22 cellular contexts compared by ENCODE assay signal in the genomic region with DNA sequence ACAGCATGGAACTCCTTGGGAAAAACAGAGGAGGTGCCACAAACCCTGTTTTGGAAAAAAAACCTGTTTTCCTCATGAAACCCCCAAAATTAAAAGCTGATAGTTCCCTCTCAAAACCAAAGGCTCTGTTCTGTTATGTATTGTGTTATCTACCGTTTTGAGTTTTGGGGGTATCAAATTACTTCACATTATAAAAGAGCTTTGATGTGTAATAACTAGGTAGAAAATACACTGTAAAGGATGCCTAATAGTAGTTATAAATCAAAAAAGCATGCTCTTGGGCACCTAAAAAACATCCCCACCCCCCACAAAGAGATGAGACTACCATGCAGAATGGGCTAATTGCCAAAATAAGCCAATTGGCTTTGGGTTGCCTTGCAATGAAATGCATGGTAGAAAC. TPM values are rescaled to one million over a fixed set of nuclear protein-coding genes. Genes with fewer than 3 reads are reported as not detected.
DNase-seq lines count a peak whose midpoint lies in the region; ATAC-seq and TF ChIP-seq lines count a peak whose summit lies in the region.
"Had no signal": no experiment of that assay in that cellular context is flagged by ENCODE, and none has a peak within 500 bp of the region (broad histone marks: within the 10 kb centered on the region; RNA-seq: fewer than 3 reads in every experiment).

No MANE protein-coding gene starts in this region.

- H3K9me2 ChIP-seq in Loucy (replicated peaks; ENCODE audit: low read depth, low read length): no peaks in the 10 kb centered on the region
- H3K9me2 ChIP-seq: SK-N-SH had no signal

- no peak overlapping the region for H3K9ac ChIP-seq in Loucy (ENCODE audit: low read depth, low read length, poor library complexity, severe bottlenecking)
- H3K9ac ChIP-seq: SK-N-SH had no signal

- H3K9me3 ChIP-seq in Loucy (ENCODE audit: insufficient read depth, low read depth, low read length): no peaks in the 10 kb centered on the region
- H3K9me3 ChIP-seq: SK-N-SH had no signal

- no peak overlapping the region for H3K4me3 Mint-ChIP-seq in mesothelial cell of epicardium
- H3K4me3 Mint-ChIP-seq: IgD-negative memory B cell; T-helper 1 cell treated with Interleukin-12 subunit alpha and Interleukin-12 subunit beta and Interleukin-4 antibody, amounts not matched to agents 30 μg/mL and 1 μg/mL, for 36 hours had no signal

- ATAC-seq in GM21360 (IDR thresholded peaks at IDR 0.05; ENCODE audit: unreplicated experiment): no peak
- ATAC-seq: HCT116, PC-3 had no signal

- no peaks in the 10 kb centered on the region for H3K36me3 Mint-ChIP-seq in mesothelial cell of epicardium
- H3K36me3 Mint-ChIP-seq: IgD-negative memory B cell had no signal

- H3K79me2 ChIP-seq in Loucy (ENCODE audit: insufficient read depth, low read length): no peaks in the 10 kb centered on the region

- no peak overlapping the region for H3K4me3 ChIP-seq in Loucy (ENCODE audit: low read length, poor library complexity, severe bottlenecking)

- DNase-seq in NCI-H2171 treated with DMSO at 0.1 percent for 48 hours (lab: John Stamatoyannopoulos, UW) (peak; percentile 13), NCI-H2171 (lab: John Stamatoyannopoulos, UW) (no peak), NCI-H69 (lab: John Stamatoyannopoulos, UW) (peak; percentile 79), mesothelial cell of epicardium (ENCODE audit: low spot score in 2 of 2, unreplicated experiment in 2 of 2) (no peak), kidney glomerular epithelial cell (lab: John Stamatoyannopoulos, UW) (no peak)
- no peak for DNase-seq in activated CD4-positive, alpha-beta T cell treated with anti-CD3 and anti-CD28 coated beads, Interleukin-2, amount 50 U/mL, for 4 hours
- DNase-seq: Calu3, DMS79 treated with DMSO at 0.1 percent for 48 hours, GF-D8, NCI-H1092 treated with DMSO at 0.1 percent for 48 hours, NCI-H1694, NCI-H2029 treated with DMSO at 0.1 percent for 48 hours, NCI-H226, NCI-H510A treated with DMSO at 0.1 percent for 48 hours, PC-3, SK-N-SH, SW 1271 had no signal

- H3F3A ChIP-seq in Loucy (ENCODE audit: low read depth): no peaks in the 10 kb centered on the region

- H3K4me1 ChIP-seq in Loucy (ENCODE audit: insufficient read depth, low read length, poor library complexity, severe bottlenecking): peaks cover 19% of the 10 kb centered on the region

- H3K9me3 Mint-ChIP-seq in mesothelial cell of epicardium: no peaks in the 10 kb centered on the region
- H3K9me3 Mint-ChIP-seq: IgD-negative memory B cell; T-helper 1 cell treated with Interleukin-12 subunit alpha and Interleukin-12 subunit beta and Interleukin-4 antibody, amounts not matched to agents 30 μg/mL and 1 μg/mL, for 36 hours had no signal

- H3K27ac Mint-ChIP-seq in mesothelial cell of epicardium: peak overlapping the region; percentile 47
- H3K27ac Mint-ChIP-seq: IgD-negative memory B cell; T-helper 1 cell treated with Interleukin-12 subunit alpha and Interleukin-12 subunit beta and Interleukin-4 antibody, amounts not matched to agents 30 μg/mL and 1 μg/mL, for 36 hours had no signal

- no peaks in the 10 kb centered on the region for H3K27me3 ChIP-seq in Loucy (ENCODE audit: insufficient read depth, low read length, poor library complexity, severe bottlenecking)

- no peaks in the 10 kb centered on the region for H3K27me3 Mint-ChIP-seq in mesothelial cell of epicardium (ENCODE audit: low read depth)

- H3K36me3 ChIP-seq in Loucy (ENCODE audit: insufficient read depth, low read length): no peaks in the 10 kb centered on the region

- H3K4me1 Mint-ChIP-seq in mesothelial cell of epicardium: peaks cover 31% of the 10 kb centered on the region

- no peaks in the 10 kb centered on the region for H4K20me1 ChIP-seq in Loucy (ENCODE audit: insufficient read depth, low read length, poor library complexity, severe bottlenecking)

- H2AFZ ChIP-seq in Loucy (ENCODE audit: low read length): peak overlapping the region; percentile 68

- TF ChIP-seq CTCF in Loucy (conservative IDR thresholded peaks at IDR 0.05; ENCODE audit: low read length) (no peak), mesothelial cell of epicardium (IDR thresholded peaks at IDR 0.05; ENCODE audit: unreplicated experiment) (no peak)

- no peak overlapping the region for H3K4me2 ChIP-seq in Loucy (ENCODE audit: low read depth, low read length, poor library complexity, severe bottlenecking)
- H3K4me2 ChIP-seq: SK-N-SH had no signal

RNA-seq across cellular contexts. Expression of a gene that starts 30.8 kb away (rescaled TPM):
- not detected in 3 replicates for total RNA-seq in mesothelial cell of epicardium
- total RNA-seq: Calu3, PC-3 had no signal

RNA-seq across cellular contexts. Expression of a gene that starts 36.0 kb away (rescaled TPM):
- 326 to 330 TPM (median 328 TPM) in 3 replicates for total RNA-seq in mesothelial cell of epicardium

RNA-seq across cellular contexts. Expression of a gene that starts 51.9 kb away (rescaled TPM):
- 0.38 to 0.63 TPM (median 0.57 TPM) in 3 replicates for total RNA-seq in mesothelial cell of epicardium
- total RNA-seq: Calu3, PC-3 had no signal

Comparison
In these comparisons a context has a peak if more than half of its experiments do, and no peak if none do; other contexts are left out.
1. DNase-seq: peak in NCI-H2171 treated with DMSO at 0.1 percent for 48 hours (single experiment) and NCI-H69 (single experiment); none in NCI-H2171 (single experiment), mesothelial cell of epicardium (0 of 2), kidney glomerular epithelial cell (single experiment) and activated CD4-positive, alpha-beta T cell treated with anti-CD3 and anti-CD28 coated beads, Interleukin-2, amount 50 U/mL, for 4 hours (0 of 2).